17 cellular contexts compared by ENCODE assay signal in the genomic region with DNA sequence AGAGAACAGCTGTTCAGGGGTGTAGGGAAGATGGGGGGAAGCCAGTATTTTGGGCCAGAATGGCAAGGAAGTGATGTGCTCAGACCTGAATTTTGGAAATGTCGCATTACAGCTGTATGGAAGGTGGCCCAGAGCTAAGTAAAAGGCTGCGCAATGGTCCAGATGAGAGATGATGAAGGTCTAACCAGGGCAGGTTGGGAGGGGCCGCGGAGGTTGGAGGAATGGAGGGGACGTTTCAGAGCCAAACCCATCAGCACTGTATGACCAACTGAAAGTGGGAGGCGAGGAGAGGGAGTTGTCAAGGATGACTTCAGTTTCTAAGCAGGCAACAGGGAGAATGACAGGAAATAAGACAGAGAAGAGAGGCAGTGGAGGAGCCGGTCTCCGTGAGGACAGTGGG.
A peak's percentile ranks its signal among the peaks of the same experiment; 100 is the strongest.
DNase-seq lines count a peak whose midpoint lies in the region; ATAC-seq and TF ChIP-seq lines count a peak whose summit lies in the region.
"Had no signal": no experiment of that assay in that cellular context is flagged by ENCODE, and none has a peak within 500 bp of the region (broad histone marks: within the 10 kb centered on the region; RNA-seq: fewer than 3 reads in every experiment).

No MANE protein-coding gene starts in this region.

- no peak overlapping the region for H3K14ac ChIP-seq in neuronal stem cell (ENCODE audit: low read length)

- no peak overlapping the region for H2BK120ac ChIP-seq in neuronal stem cell (ENCODE audit: low read depth, low read length)

- H3K4ac ChIP-seq in neuronal stem cell (ENCODE audit: low read length) = no peak overlapping the region

- intact Hi-C loops in ascending aorta (cut with DNase I) = loop anchor here (5.0 to 10.0 kb wide), 3 partner anchors 34 to 1667 kb away; a partner anchor contains a TSS
- intact Hi-C loops in testis (cut with DNase I; ENCODE audit: low total_unique reads) = no loop called here

- H4K8ac ChIP-seq in neuronal stem cell (ENCODE audit: low read depth, low read length) = no peak overlapping the region

- no peak overlapping the region for H3K18ac ChIP-seq in neuronal stem cell (ENCODE audit: low read length)

- no peak overlapping the region for H3K4me2 ChIP-seq in neuronal stem cell (ENCODE audit: insufficient read depth, low read length, poor library complexity, severe bottlenecking)

- H3K9me3 ChIP-seq in ascending aorta (no peaks in the 10 kb centered on the region), esophagus (ENCODE audit: control insufficient read depth in 2 of 2, insufficient read depth in 1 of 2, low read depth in 1 of 2, low read length in 1 of 2) (no peaks in the 10 kb centered on the region), neuronal stem cell (replicated peaks in 1 of 2; ENCODE audit: control insufficient read depth in 2 of 2, insufficient read depth in 1 of 2, low read depth in 1 of 2, low read length in 2 of 2) (no peaks in the 10 kb centered on the region), testis (no peaks in the 10 kb centered on the region)

- H2AK5ac ChIP-seq in neuronal stem cell (ENCODE audit: low read depth, low read length) = no peak overlapping the region

- no peak overlapping the region for H3K9ac ChIP-seq in neuronal stem cell (ENCODE audit: low read depth, low read length, poor library complexity)
- H3K9ac ChIP-seq: GM23248 had no signal

- H3K23ac ChIP-seq in neuronal stem cell (ENCODE audit: low read depth, low read length, poor library complexity) = no peak overlapping the region

- no peak for ATAC-seq in HG03457 (IDR thresholded peaks at IDR 0.05; ENCODE audit: unreplicated experiment)
- ATAC-seq: K562 had no signal

- H3K27ac ChIP-seq in ascending aorta (peak overlapping the region; percentile 90 to 93), esophagus (ENCODE audit: low read depth in 2 of 2, low read length in 1 of 2) (peak overlapping the region; percentile 25 to 74), neuronal stem cell (replicated peaks; ENCODE audit: low read length) (no peak overlapping the region), testis (peak overlapping the region; percentile 73 to 85)
- H3K27ac ChIP-seq: GM23248, RWPE1 had no signal

- peak overlapping the region; percentile 32 for H4K91ac ChIP-seq in neuronal stem cell (ENCODE audit: low read depth, low read length, poor library complexity)

- H2BK12ac ChIP-seq in neuronal stem cell (ENCODE audit: low read length) = no peak overlapping the region

- no peak overlapping the region for H2BK15ac ChIP-seq in neuronal stem cell (ENCODE audit: low read length)

- H3K27me3 ChIP-seq in ascending aorta (no peaks in the 10 kb centered on the region), esophagus (ENCODE audit: control insufficient read depth in 1 of 2, insufficient read depth in 2 of 2, low read length in 2 of 2) (no peaks in the 10 kb centered on the region), neuronal stem cell (ENCODE audit: control insufficient read depth in 3 of 3, insufficient read depth in 3 of 3, low read depth in 1 of 3, low read length in 3 of 3) (peaks cover 0 to 32% (median 2%) of the 10 kb centered on the region in 3 experiments), testis (no peaks in the 10 kb centered on the region)

- TF ChIP-seq CTCF in ascending aorta (IDR thresholded peaks at IDR 0.05) (no peak), testis (IDR thresholded peaks at IDR 0.05) (no peak)

- WGBS in esophagus, 2 donors = 80 to 86% methylated on average over 8 of the region's 8 CpGs
- no CpG with 5 or more reads among the region's 8 CpGs for WGBS in neuronal stem cell (ENCODE audit: extremely low coverage in 2 of 2, insufficient read length in 2 of 2, insufficient replicate concordance in 1 of 2), 2 donors
- WGBS in testis, 2 donors = 62 to 70% methylated on average over 8 of the region's 8 CpGs

- no peak overlapping the region for H2BK5ac ChIP-seq in neuronal stem cell (ENCODE audit: low read length)

- H3K79me1 ChIP-seq in neuronal stem cell (ENCODE audit: low read depth, low read length) = no peaks in the 10 kb centered on the region

- H2AFZ ChIP-seq in neuronal stem cell (ENCODE audit: low read length) = no peak overlapping the region
- H2AFZ ChIP-seq: GM23248 had no signal

- DNase-seq in ascending aorta (ENCODE audit: low spot score in 2 of 2) (no peak), neuronal stem cell (ENCODE audit: low spot score) (no peak), testis (no peak)
- no peak for DNase-seq in activated naive CD4-positive, alpha-beta T cell treated with Interleukin-2 at 50 U/mL for 16 hours
- DNase-seq in stimulated activated CD4-positive, alpha-beta T cell treated with anti-CD3 and anti-CD28 coated beads, Interleukin-12 subunit alpha, Interleukin-12 subunit beta, amount 100 ng/mL, for 4 hours = no peak
- DNase-seq: AML-193; CD4-positive, CD25-positive, alpha-beta regulatory T cell; DMS79; GM23248; NCI-H146; NCI-H2227 treated with DMSO at 0.1 percent for 48 hours; NK-92 treated with Interleukin-12 subunit alpha and Interleukin-12 subunit beta, amount 100 ng/mL, for 24 hours; OCI-M1 had no signal

- H3K36me3 ChIP-seq in ascending aorta = no peaks in the 10 kb centered on the region
- no peaks in the 10 kb centered on the region for H3K36me3 ChIP-seq in esophagus (ENCODE audit: control insufficient read depth in 2 of 2, insufficient read depth in 2 of 2, low read length in 1 of 2)
- no peaks in the 10 kb centered on the region for H3K36me3 ChIP-seq in neuronal stem cell (replicated peaks in 1 of 2; ENCODE audit: control insufficient read depth in 2 of 2, insufficient read depth in 2 of 2, low read length in 2 of 2)
- no peaks in the 10 kb centered on the region for H3K36me3 ChIP-seq in testis (ENCODE audit: low read depth, missing control alignments)

- no peak for TF ChIP-seq POLR2A in testis (IDR thresholded peaks at IDR 0.05)

- peaks cover 16 to 68% of the 10 kb centered on the region in 2 donors for H3K4me1 ChIP-seq in ascending aorta
- H3K4me1 ChIP-seq in esophagus (ENCODE audit: control insufficient read depth in 2 of 2, insufficient read depth in 2 of 2, low read length in 1 of 2) = peaks cover 8% of the 10 kb centered on the region in 2 donors
- peaks cover 5 to 18% of the 10 kb centered on the region in 2 donors for H3K4me1 ChIP-seq in neuronal stem cell (ENCODE audit: control insufficient read depth in 2 of 2, insufficient read depth in 1 of 2, low read depth in 1 of 2, low read length in 2 of 2)
- H3K4me1 ChIP-seq in testis = peaks cover 82% of the 10 kb centered on the region

- no peak overlapping the region for H3K4me3 ChIP-seq in ascending aorta
- no peak overlapping the region for H3K4me3 ChIP-seq in esophagus (ENCODE audit: low read depth in 1 of 2, low read length in 2 of 2)
- H3K4me3 ChIP-seq in neuronal stem cell (ENCODE audit: low read length in 2 of 2) = no peak overlapping the region
- no peak overlapping the region for H3K4me3 ChIP-seq in testis
- H3K4me3 ChIP-seq: GM23248, K562 had no signal
